ENCODE assay signal across 1 cellular context in genomic region chrX:30888526-30889146, GRCh38.
TF ChIP-seq lines count a peak whose summit lies in the region.

No MANE protein-coding gene starts in this region.

TF ChIP-seq in HEK293, 187 proteins besides CTCF, POLR2A, EP300 and RAD21 (continued from another document):
- TF ChIP-seq ZSCAN18 (tag by site-specific recombination; IDR thresholded peaks at IDR 0.05): no peak
- no peak for TF ChIP-seq ZNF624 (tag by site-specific recombination; IDR thresholded peaks at IDR 0.05)
- TF ChIP-seq SCRT1 (tag by site-specific recombination; IDR thresholded peaks at IDR 0.05; ENCODE audit: borderline replicate concordance): no peak
- 0 out of 2 replicates have a peak, but pooled peaks have one; percentile 19 for TF ChIP-seq ZEB2 (tag by site-specific recombination; IDR thresholded peaks at IDR 0.05)
- peak; percentile 87; the same call in 1 of the 2 replicates for TF ChIP-seq ZBTB20 (tag by site-specific recombination; IDR thresholded peaks at IDR 0.05)
- no peak for TF ChIP-seq ZNF548 (tag by site-specific recombination; IDR thresholded peaks at IDR 0.05)
